Comparison of ENCODE assay signal across 8 cellular contexts in the genomic region with DNA sequence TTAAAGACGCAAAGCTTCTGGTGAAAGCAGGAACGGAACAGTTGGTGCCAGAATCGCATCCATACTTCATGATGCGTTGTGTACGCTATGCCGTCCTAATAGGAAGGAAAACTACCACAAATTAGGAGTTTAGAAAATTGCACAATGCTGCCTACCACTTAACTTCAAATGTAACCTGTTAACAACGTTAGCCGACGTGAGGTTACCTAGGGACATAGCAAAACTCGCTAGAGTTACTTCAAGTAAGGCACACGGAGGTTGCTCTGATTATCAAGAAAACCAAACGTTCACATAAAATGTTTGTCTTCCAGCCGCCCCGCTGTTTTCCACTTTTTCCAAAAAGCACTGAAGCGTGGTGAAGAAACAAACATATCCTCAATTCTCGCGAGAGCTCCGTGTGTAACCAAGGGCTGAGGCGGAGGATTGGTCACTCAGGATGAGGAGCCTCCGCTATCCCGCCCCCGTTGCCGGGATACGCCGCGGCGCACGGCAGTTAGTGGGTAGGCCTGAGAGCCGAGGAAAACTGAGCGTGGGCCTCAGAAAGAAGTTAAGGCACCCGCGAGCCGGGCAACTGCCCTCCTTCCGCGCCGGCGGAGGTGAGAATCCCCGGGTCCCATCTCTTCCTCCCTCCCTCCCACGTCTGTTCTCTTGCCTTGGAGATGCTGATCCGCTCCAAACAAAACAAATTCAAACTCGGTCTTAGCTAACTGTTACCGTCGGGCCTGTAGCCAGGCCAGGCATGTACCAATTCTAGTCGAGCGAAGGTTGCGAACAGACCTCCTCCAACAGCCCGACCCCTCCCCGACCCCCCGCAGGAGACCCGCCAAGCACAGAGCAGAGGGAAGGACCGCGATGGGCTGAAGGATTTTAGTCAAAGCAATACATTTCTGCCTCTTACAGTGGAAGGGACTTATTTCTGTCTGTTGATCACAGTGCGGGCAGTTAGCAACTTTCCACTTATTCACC. TPM values are rescaled to one million over a fixed set of nuclear protein-coding genes. Genes with fewer than 3 reads are reported as not detected.
DNase-seq lines count a peak whose midpoint lies in the region; TF ChIP-seq lines count a peak whose summit lies in the region.

A gene (plus strand): TSS at position 492 of the 966 bp plus-strand sequence. CDS start 5,556 bp downstream, outside the sequence.

- no peaks in the 10 kb centered on the region for H3K79me2 ChIP-seq in H9 (ENCODE audit: insufficient read depth, low read length)
- peaks cover 6% of the 10 kb centered on the region for H3K79me2 ChIP-seq in MM.1S (ENCODE audit: low read length)
- peaks cover 43% of the 10 kb centered on the region for H3K79me2 ChIP-seq in neural progenitor cell (ENCODE audit: low read depth)

- no peak within 1 kb of the TSS for H4K5ac ChIP-seq in H9 (ENCODE audit: insufficient read length, low read depth, low read length)

- peaks cover 4% of the 10 kb centered on the region for H3K23me2 ChIP-seq in H9 (ENCODE audit: insufficient read length, low read depth, low read length, poor library complexity, severe bottlenecking)

- TF ChIP-seq CTCF in H9 (conservative IDR thresholded peaks at IDR 0.05) (no peak), MM.1S (IDR thresholded peaks at IDR 0.05; ENCODE audit: low read length) (no peak), neural progenitor cell (IDR thresholded peaks at IDR 0.05) (no peak)

- H2BK20ac ChIP-seq in H9 (ENCODE audit: low read depth, low read length, poor library complexity, severe bottlenecking): no peak within 1 kb of the TSS

- H3K79me1 ChIP-seq in H9 (ENCODE audit: insufficient read depth, low read depth, low read length, poor library complexity, severe bottlenecking): no peaks in the 10 kb centered on the region

- H3K4me3 ChIP-seq in MM.1S (ENCODE audit: low read length): peak within 1 kb of the TSS; percentile 72
- H3K4me3 ChIP-seq in SJCRH30: peak within 1 kb of the TSS; percentile 68
- H3K4me3 ChIP-seq in neural progenitor cell: peak within 1 kb of the TSS; percentile 70
- H3K4me3 ChIP-seq in stomach smooth muscle (ENCODE audit: low read length in 2 of 2): peak within 1 kb of the TSS; percentile 79 to 84

- no peak within 1 kb of the TSS for H2BK15ac ChIP-seq in H9 (ENCODE audit: low read depth, low read length)

- no peak within 1 kb of the TSS for H2BK120ac ChIP-seq in H9 (ENCODE audit: low read depth, low read length, poor library complexity, severe bottlenecking)

- peak within 1 kb of the TSS; percentile 66 for H3K9ac ChIP-seq in ES-I3 (ENCODE audit: low read depth, low read length)
- H3K9ac ChIP-seq in H9 (ENCODE audit: extremely low read depth, insufficient read length, low read length): peak within 1 kb of the TSS; percentile 95
- H3K9ac ChIP-seq in MM.1S (ENCODE audit: low read length): peak within 1 kb of the TSS; percentile 75
- H3K9ac ChIP-seq in neural progenitor cell: peak within 1 kb of the TSS; percentile 86
- H3K9ac ChIP-seq in stomach smooth muscle (ENCODE audit: low read length in 2 of 2): peak within 1 kb of the TSS; percentile 91 to 96

- no peak within 1 kb of the TSS for H2AK5ac ChIP-seq in H9 (ENCODE audit: insufficient read length, low read length)

- H3K4ac ChIP-seq in H9 (ENCODE audit: low read depth, low read length): no peak within 1 kb of the TSS

- H3T11ph ChIP-seq in H9 (ENCODE audit: low read length): no peak within 1 kb of the TSS

- H2AFZ ChIP-seq in H9 (ENCODE audit: low read length) (peak within 1 kb of the TSS; percentile 74), MM.1S (ENCODE audit: low read length) (peak within 1 kb of the TSS; percentile 87), neural progenitor cell (replicated peaks) (peak within 1 kb of the TSS; percentile 95)

- peak within 1 kb of the TSS; percentile 67 for H3K18ac ChIP-seq in H9 (ENCODE audit: insufficient read length, low read depth, low read length)

- H3K27ac ChIP-seq in H9 (ENCODE audit: insufficient read length, low read depth, low read length) (peak within 1 kb of the TSS; percentile 37), MM.1S (ENCODE audit: low read length) (peak within 1 kb of the TSS; percentile 68; the same call in 1 of the 2 replicates), SJCRH30 (peak within 1 kb of the TSS; percentile 65), neural progenitor cell (peak within 1 kb of the TSS; percentile 97), stomach smooth muscle (ENCODE audit: low read length) (peak within 1 kb of the TSS; percentile 87)

- H3F3A ChIP-seq in MM.1S (ENCODE audit: insufficient read depth, low read length) (no peaks in the 10 kb centered on the region), neural progenitor cell (ENCODE audit: low read depth) (peaks cover 23% of the 10 kb centered on the region)

- no peaks in the 10 kb centered on the region for H3K36me3 Mint-ChIP-seq in H9 (ENCODE audit: insufficient read depth in 1 of 3, low read depth in 3 of 3)
- H3K36me3 Mint-ChIP-seq in neural progenitor cell: peaks cover 12% of the 10 kb centered on the region

- H3K4me3 Mint-ChIP-seq in H9: peak within 1 kb of the TSS; percentile 88 to 93
- H3K4me3 Mint-ChIP-seq in neural progenitor cell: peak within 1 kb of the TSS; percentile 94

- no peak within 1 kb of the TSS for H4K91ac ChIP-seq in H9 (ENCODE audit: insufficient read length, low read depth, low read length)

- H3K27me3 Mint-ChIP-seq in H9 (ENCODE audit: low read depth) (no peaks in the 10 kb centered on the region), neural progenitor cell (ENCODE audit: insufficient read depth, low read depth) (no peaks in the 10 kb centered on the region)

- H3K9me2 ChIP-seq in MM.1S (replicated peaks; ENCODE audit: insufficient read depth, low read length): no peaks in the 10 kb centered on the region

- peaks cover 6% of the 10 kb centered on the region; the same call in 1 of the 2 replicates for H3K4me1 ChIP-seq in ES-I3 (ENCODE audit: insufficient read depth, low read length)
- no peaks in the 10 kb centered on the region for H3K4me1 ChIP-seq in H9 (ENCODE audit: insufficient read depth, low read length)
- H3K4me1 ChIP-seq in MM.1S (ENCODE audit: low read length): no peaks in the 10 kb centered on the region
- H3K4me1 ChIP-seq in SJCRH30: no peaks in the 10 kb centered on the region
- peaks cover 14% of the 10 kb centered on the region for H3K4me1 ChIP-seq in neural progenitor cell
- no peaks in the 10 kb centered on the region for H3K4me1 ChIP-seq in stomach smooth muscle (ENCODE audit: control insufficient read depth, insufficient read depth, low read length)

- H3K36me3 ChIP-seq in ES-I3 (ENCODE audit: insufficient read depth, low read length) (no peaks in the 10 kb centered on the region), MM.1S (replicated peaks; ENCODE audit: insufficient read depth, low read length) (no peaks in the 10 kb centered on the region), SJCRH30 (no peaks in the 10 kb centered on the region), neural progenitor cell (peaks cover 3% of the 10 kb centered on the region), stomach smooth muscle (ENCODE audit: control insufficient read depth in 2 of 2, insufficient read depth in 2 of 2, low read length in 2 of 2) (no peaks in the 10 kb centered on the region)

- H3K27ac Mint-ChIP-seq in H9 (peak within 1 kb of the TSS; percentile 96 to 98 (median 97)), neural progenitor cell (peak within 1 kb of the TSS; percentile 100)

- peaks cover 18 to 19% of the 10 kb centered on the region in 2 experiments for H3K4me1 Mint-ChIP-seq in H9
- H3K4me1 Mint-ChIP-seq in neural progenitor cell: peaks cover 17% of the 10 kb centered on the region

- peak within 1 kb of the TSS; percentile 33; the same call in 1 of the 2 replicates for H3K14ac ChIP-seq in H9 (ENCODE audit: insufficient read depth, low read length)

- peak; percentile 95 for DNase-seq in H9
- peak; percentile 94 for DNase-seq in MM.1S
- DNase-seq in SJCRH30: peak; percentile 89 to 91
- peak; percentile 94 for DNase-seq in activated naive CD4-positive, alpha-beta T cell treated with Interleukin-2 at 50 U/mL for 16 hours
- DNase-seq in foreskin melanocyte: peak; percentile 98
- DNase-seq in neural progenitor cell (ENCODE audit: low spot score): peak; percentile 99

- H3K4me2 ChIP-seq in H9 (ENCODE audit: insufficient read depth, insufficient read length, low read length) (peak within 1 kb of the TSS; percentile 98), MM.1S (ENCODE audit: low read depth, low read length) (peak within 1 kb of the TSS; percentile 86), neural progenitor cell (peak within 1 kb of the TSS; percentile 87)

- H3K9me3 Mint-ChIP-seq in H9: no peaks in the 10 kb centered on the region; a peak in 1 of 5 replicates
- no peaks in the 10 kb centered on the region for H3K9me3 Mint-ChIP-seq in neural progenitor cell

- no CpG with 5 or more reads among the region's 53 CpGs for WGBS in H9 (ENCODE audit: extremely low coverage, insufficient read length, low lambda C conversion rate)

- no peak within 1 kb of the TSS for H3K56ac ChIP-seq in H9 (ENCODE audit: insufficient read length, low read depth, low read length)

- H4K20me1 ChIP-seq in H9 (ENCODE audit: control insufficient read depth, insufficient read depth, insufficient read length) (no peaks in the 10 kb centered on the region), MM.1S (ENCODE audit: insufficient read depth, low read length) (no peaks in the 10 kb centered on the region), neural progenitor cell (ENCODE audit: low read depth) (no peaks in the 10 kb centered on the region)

- H3K23ac ChIP-seq in H9 (ENCODE audit: insufficient read length, low read depth, low read length): no peak within 1 kb of the TSS

- H2BK12ac ChIP-seq in H9 (ENCODE audit: insufficient read length, low read depth, low read length): no peak within 1 kb of the TSS

- H3K27me3 ChIP-seq in H9 (ENCODE audit: insufficient read depth, low read length) (no peaks in the 10 kb centered on the region), MM.1S (replicated peaks; ENCODE audit: insufficient read depth, low read length) (no peaks in the 10 kb centered on the region), SJCRH30 (no peaks in the 10 kb centered on the region), neural progenitor cell (no peaks in the 10 kb centered on the region), stomach smooth muscle (ENCODE audit: control insufficient read depth in 1 of 2, insufficient read depth in 2 of 2, low read length in 2 of 2) (no peaks in the 10 kb centered on the region)

- H2BK5ac ChIP-seq in H9 (ENCODE audit: insufficient read length, low read length): peak within 1 kb of the TSS; percentile 17

- no peak within 1 kb of the TSS for H4K8ac ChIP-seq in H9 (replicated peaks; ENCODE audit: insufficient read length, low read depth, low read length)

- H3K9me3 ChIP-seq in ES-I3 (ENCODE audit: control insufficient read depth, insufficient read depth, low read length) (no peaks in the 10 kb centered on the region), H9 (ENCODE audit: control insufficient read depth, low read depth, low read length) (no peaks in the 10 kb centered on the region), MM.1S (replicated peaks; ENCODE audit: insufficient read depth, low read length) (no peaks in the 10 kb centered on the region), SJCRH30 (replicated peaks) (no peaks in the 10 kb centered on the region), neural progenitor cell (ENCODE audit: low read depth) (no peaks in the 10 kb centered on the region), stomach smooth muscle (ENCODE audit: control insufficient read depth in 2 of 2, low read length in 2 of 2) (no peaks in the 10 kb centered on the region)

RNA-seq across cellular contexts. Expression of the gene that starts here (rescaled TPM):
- total RNA-seq in H9 (2021) (14.9 and 16.2 TPM in 2 replicates), neural progenitor cell (ENCODE audit: low replicate concordance) (51.5 and 81.2 TPM in 2 replicates)
- 4.9 and 6.0 TPM in 2 replicates for total RNA-seq in SJCRH30 (2014; rRNA removed; shearing (Covaris generic))

Comparison
In these comparisons a context has a peak if more than half of its experiments do, and no peak if none do; other contexts are left out.
1. Peak in every context shown above with its lines: DNase-seq, H3K4me3 ChIP-seq and H3K27ac ChIP-seq.
2. H3K27ac ChIP-seq: peak in every context shown above with its lines; median percentile 97 in neural progenitor cell; 87 in stomach smooth muscle; 68 in MM.1S; 65 in SJCRH30; 37 in H9.